Comparison of ENCODE assay signal across 16 cellular contexts in the genomic region with DNA sequence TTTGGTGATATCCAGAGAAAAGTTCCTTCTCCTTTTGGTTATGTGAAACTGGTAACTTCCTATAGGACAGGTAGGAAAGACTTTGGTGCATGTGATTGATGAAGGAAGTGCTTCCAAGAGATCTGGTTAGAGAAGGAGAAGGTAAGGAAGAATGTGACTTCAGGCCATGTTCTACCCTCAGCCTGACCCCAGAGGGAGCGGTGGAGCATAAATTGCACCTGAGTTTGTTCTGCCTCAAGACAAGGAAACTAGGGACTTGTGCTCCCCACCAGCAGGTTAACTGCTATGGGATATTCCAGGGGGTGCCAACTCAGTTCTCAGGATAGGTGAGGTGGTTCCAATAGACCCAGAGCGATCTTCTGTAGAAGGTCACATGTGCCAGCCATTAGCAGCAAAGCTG.
DNase-seq lines count a peak whose midpoint lies in the region; ATAC-seq and TF ChIP-seq lines count a peak whose summit lies in the region.
"Had no signal": no experiment of that assay in that cellular context is flagged by ENCODE, and none has a peak within 500 bp of the region (broad histone marks: within the 10 kb centered on the region; RNA-seq: fewer than 3 reads in every experiment).

No MANE protein-coding gene starts in this region.

- TF ChIP-seq POLR2A in HCT116 (IDR thresholded peaks at IDR 0.05; ENCODE audit: borderline replicate concordance, extremely low read depth, insufficient read depth, insufficient read length): no peak

- intact Hi-C loops in HCT116 (cut with micrococcal nuclease): no loop called here
- intact Hi-C loops in natural killer cell (cut with micrococcal nuclease): no loop called here

- no peak overlapping the region for H3K27ac Mint-ChIP-seq in natural killer cell
- H3K27ac Mint-ChIP-seq: CD4-positive, alpha-beta T cell had no signal

- TF ChIP-seq RAD21 in SK-N-SH (IDR thresholded peaks at IDR 0.05; ENCODE audit: low read length) (no peak), HCT116 (IDR thresholded peaks at IDR 0.05; ENCODE audit: low read depth) (no peak)

- H3K4me2 ChIP-seq in SK-N-SH (no peak overlapping the region), HCT116 (ENCODE audit: low read length) (no peak overlapping the region)

- H3K36me3 ChIP-seq in SK-N-SH (replicated peaks in 1 of 2; ENCODE audit: control insufficient read depth in 1 of 2, insufficient read depth in 2 of 2, low read length in 1 of 2): no peaks in the 10 kb centered on the region
- no peaks in the 10 kb centered on the region for H3K36me3 ChIP-seq in HCT116 (ENCODE audit: control insufficient read depth in 1 of 2, insufficient read depth in 2 of 2, low read length in 2 of 2)

- H3K4me3 ChIP-seq in SK-N-SH (ENCODE audit: low read depth in 2 of 2, low read length in 1 of 2): no peak overlapping the region
- no peak overlapping the region for H3K4me3 ChIP-seq in HCT116 (replicated peaks in 1 of 2; ENCODE audit: low read depth in 1 of 2, low read length in 2 of 2)

- TF ChIP-seq EP300 in SK-N-SH (IDR thresholded peaks at IDR 0.05; ENCODE audit: borderline replicate concordance in 1 of 2, low read depth in 1 of 2, low read length in 1 of 2): no peak

- TF ChIP-seq CTCF in SK-N-SH (IDR thresholded peaks at IDR 0.05): peak; percentile 5; the same call in 1 of the 2 replicates
- peak in 1 of 3 experiments; percentile 10; a peak in 1 of 6 replicates for TF ChIP-seq CTCF in HCT116 (IDR thresholded peaks at IDR 0.05 in 2 of 3, conservative IDR thresholded peaks at IDR 0.05 in 1 of 3; ENCODE audit: borderline replicate concordance in 1 of 3, insufficient read depth in 1 of 3, low read depth in 2 of 3, low read length in 2 of 3)
- TF ChIP-seq CTCF in foreskin keratinocyte (conservative IDR thresholded peaks at IDR 0.05): peak; percentile 15
- TF ChIP-seq CTCF in natural killer cell (IDR thresholded peaks at IDR 0.05): no peak

- H3K79me2 ChIP-seq in SK-N-SH (ENCODE audit: insufficient read depth) (no peaks in the 10 kb centered on the region), HCT116 (ENCODE audit: insufficient read depth, low read length) (no peaks in the 10 kb centered on the region)

- no peaks in the 10 kb centered on the region for H3K9me2 ChIP-seq in SK-N-SH
- no peaks in the 10 kb centered on the region for H3K9me2 ChIP-seq in HCT116 (ENCODE audit: insufficient read depth)

- ATAC-seq in SK-N-SH treated with all-trans-retinoic acid at 6 μM for 48 hours: no peak
- ATAC-seq in HCT116: 0 out of 2 replicates have a peak, but pooled peaks have one; percentile 38
- no peak for ATAC-seq in foreskin keratinocyte
- no peak for ATAC-seq in activated T-cell treated with anti-CD3 and anti-CD28 coated beads, Interleukin-2, amount 50 U/mL, for 4 hours
- no peak for ATAC-seq in natural killer cell
- no peak for ATAC-seq in HG02884 (IDR thresholded peaks at IDR 0.05; ENCODE audit: unreplicated experiment)

- H3K27me3 ChIP-seq in SK-N-SH (ENCODE audit: insufficient read depth) (no peaks in the 10 kb centered on the region), HCT116 (ENCODE audit: insufficient read depth, low read length) (peaks cover 14% of the 10 kb centered on the region), foreskin keratinocyte (no peaks in the 10 kb centered on the region)

- H3K9ac ChIP-seq in SK-N-SH: no peak overlapping the region
- H3K9ac ChIP-seq in HCT116 (ENCODE audit: low read length): no peak overlapping the region

- POLR2A ChIA-PET in SK-N-SH (lab: Yijun Ruan, JAX) (no interaction called here), HCT116 (lab: Charles Lee) (no interaction called here)

- no peak overlapping the region for H3K27ac ChIP-seq in SK-N-SH (ENCODE audit: low read depth in 2 of 2, low read length in 1 of 2)
- H3K27ac ChIP-seq in HCT116 (ENCODE audit: low read depth, low read length): no peak overlapping the region
- no peak overlapping the region for H3K27ac ChIP-seq in foreskin keratinocyte

- peaks cover 4% of the 10 kb centered on the region for H3F3A ChIP-seq in SK-N-SH (replicated peaks; ENCODE audit: insufficient read depth)

- peaks cover 7% of the 10 kb centered on the region for H3K9me3 Mint-ChIP-seq in activated T-cell treated with anti-CD3 and anti-CD28 coated beads, Interleukin-2, amount 50 U/mL, for 4 hours
- peaks cover 0 to 2% of the 10 kb centered on the region in 2 donors for H3K9me3 Mint-ChIP-seq in natural killer cell

- RAD21 ChIA-PET in HCT116 (lab: Charles Lee; ENCODE audit: low non-redundant PET in 1 of 2, low total read pairs in 2 of 2, uncharacterized antibody in 2 of 2, unreplicated experiment in 2 of 2): no interaction called here

- no TSS peak for BruUV-seq in HCT116 (replicated peaks; lab: Mats Ljungman, UMichigan)

- H3K4me3 Mint-ChIP-seq in activated T-cell treated with anti-CD3 and anti-CD28 coated beads, Interleukin-2, amount 50 U/mL, for 4 hours: no peak overlapping the region
- no peak overlapping the region for H3K4me3 Mint-ChIP-seq in natural killer cell
- H3K4me3 Mint-ChIP-seq: CD4-positive, alpha-beta T cell had no signal

- peaks cover 16% of the 10 kb centered on the region for H3K27me3 Mint-ChIP-seq in activated T-cell treated with anti-CD3 and anti-CD28 coated beads, Interleukin-2, amount 50 U/mL, for 4 hours (ENCODE audit: low read depth)
- peaks cover 3 to 15% of the 10 kb centered on the region in 2 donors for H3K27me3 Mint-ChIP-seq in natural killer cell (ENCODE audit: low read depth in 2 of 2)

- H4K20me1 ChIP-seq in SK-N-SH (ENCODE audit: insufficient read depth) (no peaks in the 10 kb centered on the region), HCT116 (ENCODE audit: insufficient read depth) (no peaks in the 10 kb centered on the region)

- H3K36me3 Mint-ChIP-seq in activated T-cell treated with anti-CD3 and anti-CD28 coated beads, Interleukin-2, amount 50 U/mL, for 4 hours (ENCODE audit: insufficient read depth): no peaks in the 10 kb centered on the region
- H3K36me3 Mint-ChIP-seq in natural killer cell: no peaks in the 10 kb centered on the region

- H2AFZ ChIP-seq in SK-N-SH (ENCODE audit: low read depth) (no peak overlapping the region), HCT116 (ENCODE audit: low read depth, low read length, poor library complexity, severe bottlenecking) (no peak overlapping the region)

- DNase-seq in SK-N-SH (no peak), HCT116 (ENCODE audit: low read depth, low spot score) (no peak), foreskin keratinocyte (no peak), natural killer cell (no peak), NCI-H1436 treated with DMSO at 0.1 percent for 48 hours (lab: John Stamatoyannopoulos, UW) (no peak)
- DNase-seq in activated T-cell treated with anti-CD3 and anti-CD28 coated beads, Interleukin-2, amount 50 U/mL, for 4 hours: no peak
- DNase-seq: ACHN; C1 segment of cervical spinal cord; Calu3; CD4-positive, alpha-beta T cell; DMS 273 treated with DMSO at 0.1 percent for 48 hours; DMS79; GOT3; IMR-90 had no signal

- no peaks in the 10 kb centered on the region for H3K4me1 Mint-ChIP-seq in activated T-cell treated with anti-CD3 and anti-CD28 coated beads, Interleukin-2, amount 50 U/mL, for 4 hours (ENCODE audit: low read depth)
- no peaks in the 10 kb centered on the region for H3K4me1 Mint-ChIP-seq in natural killer cell

- WGBS in SK-N-SH (ENCODE audit: low lambda C conversion rate): 100% methylated on average over 2 of the region's 2 CpGs

- H3K9me3 ChIP-seq in SK-N-SH (no peaks in the 10 kb centered on the region), HCT116 (ENCODE audit: control insufficient read depth in 1 of 2, insufficient read depth in 1 of 2, low read depth in 1 of 2, low read length in 2 of 2) (no peaks in the 10 kb centered on the region)

- CTCF ChIA-PET in SK-N-SH (lab: Yijun Ruan, JAX) (no interaction called here), HCT116 (lab: Charles Lee) (no interaction called here)

- H3K4me1 ChIP-seq in SK-N-SH (ENCODE audit: control insufficient read depth in 1 of 2, insufficient read depth in 2 of 2, low read depth in 1 of 2, low read length in 1 of 2) (peaks cover 0 to 15% of the 10 kb centered on the region in 2 experiments; a peak in 2 of 4 replicates), HCT116 (ENCODE audit: control insufficient read depth in 1 of 2, insufficient read depth in 2 of 2, low read length in 2 of 2) (no peaks in the 10 kb centered on the region), foreskin keratinocyte (no peaks in the 10 kb centered on the region)

TF ChIP-seq in SK-N-SH, 30 proteins besides CTCF, POLR2A, EP300 and RAD21 (continues in another document):
- TF ChIP-seq CHD2 (IDR thresholded peaks at IDR 0.05; ENCODE audit: low read length, partially characterized antibody) (no peak), JUND (IDR thresholded peaks at IDR 0.05) (no peak), RFX5 (IDR thresholded peaks at IDR 0.05; ENCODE audit: low read length) (no peak), POLR2AphosphoS5 (IDR thresholded peaks at IDR 0.05; ENCODE audit: low read depth, low read length) (no peak), SIN3A (IDR thresholded peaks at IDR 0.05; ENCODE audit: borderline replicate concordance, low read depth, low read length) (no peak), FOXJ3 (CRISPR knock-in tag; IDR thresholded peaks at IDR 0.05) (no peak), FOXM1 (IDR thresholded peaks at IDR 0.05; ENCODE audit: low read depth) (no peak), NFIC (IDR thresholded peaks at IDR 0.05; ENCODE audit: borderline replicate concordance) (no peak)

TF ChIP-seq in SK-N-SH treated with all-trans-retinoic acid at 6 μM for 48 hours, 23 proteins besides CTCF, POLR2A, EP300 and RAD21:
- TF ChIP-seq RARB (CRISPR knock-in tag; IDR thresholded peaks at IDR 0.05) (no peak), ZFP3 (CRISPR knock-in tag; IDR thresholded peaks at IDR 0.05) (no peak)

TF ChIP-seq in HCT116, 20 proteins besides CTCF, POLR2A, EP300 and RAD21:
- TF ChIP-seq POLR2AphosphoS5 (IDR thresholded peaks at IDR 0.05; ENCODE audit: low read depth, low read length) (no peak), JUND (IDR thresholded peaks at IDR 0.05) (no peak), YY1 (IDR thresholded peaks at IDR 0.05; ENCODE audit: extremely low read depth, insufficient replicate concordance, low read depth, low read length) (no peak), SRF (IDR thresholded peaks at IDR 0.05; ENCODE audit: low read depth) (no peak)
- TF ChIP-seq, protein P1, sequence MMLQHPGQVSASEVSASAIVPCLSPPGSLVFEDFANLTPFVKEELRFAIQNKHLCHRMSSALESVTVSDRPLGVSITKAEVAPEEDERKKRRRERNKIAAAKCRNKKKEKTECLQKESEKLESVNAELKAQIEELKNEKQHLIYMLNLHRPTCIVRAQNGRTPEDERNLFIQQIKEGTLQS (IDR thresholded peaks at IDR 0.05): no peak
